Comparison of ENCODE assay signal across 24 cellular contexts in the genomic region with DNA sequence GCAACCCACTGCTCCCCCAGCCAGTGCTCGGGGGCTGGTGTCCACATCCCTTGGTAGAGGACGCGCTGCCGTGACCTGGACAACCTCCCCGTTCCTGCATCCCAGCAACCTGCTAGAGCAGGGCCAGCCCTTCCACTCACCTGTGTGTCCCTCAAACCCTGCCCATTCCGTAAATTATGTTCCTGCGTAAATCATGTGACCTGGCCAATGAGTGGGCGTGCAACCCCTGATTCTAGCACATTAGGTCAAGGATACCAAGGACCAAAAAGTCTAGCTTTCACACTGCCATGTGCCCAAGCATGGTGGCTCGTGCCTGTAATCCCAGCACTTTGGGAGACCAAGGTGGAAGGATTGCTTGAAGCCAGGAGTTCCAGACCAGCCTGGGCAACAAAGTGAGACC. TPM values are rescaled to one million over a fixed set of nuclear protein-coding genes. Genes with fewer than 3 reads are reported as not detected.
DNase-seq lines count a peak whose midpoint lies in the region; ATAC-seq and TF ChIP-seq lines count a peak whose summit lies in the region.
"Had no signal": no experiment of that assay in that cellular context is flagged by ENCODE, and none has a peak within 500 bp of the region (broad histone marks: within the 10 kb centered on the region; RNA-seq: fewer than 3 reads in every experiment).

No MANE protein-coding gene starts in this region.

- no peaks in the 10 kb centered on the region for H3F3A ChIP-seq in PC-3 (ENCODE audit: low read length, unreplicated experiment)

- H3K4me3 Mint-ChIP-seq in CD8-positive, alpha-beta T cell: no peak overlapping the region
- peak overlapping the region; percentile 66 for H3K4me3 Mint-ChIP-seq in T-helper 17 cell
- peak overlapping the region; percentile 11 for H3K4me3 Mint-ChIP-seq in central memory CD8-positive, alpha-beta T cell

- no peaks in the 10 kb centered on the region for H3K9me2 ChIP-seq in PC-3 (replicated peaks; ENCODE audit: low read length)

- no peak overlapping the region for H3K4me3 ChIP-seq in CD8-positive, alpha-beta T cell (ENCODE audit: low read depth, low read length)
- no peak overlapping the region for H3K4me3 ChIP-seq in PC-3 (ENCODE audit: low read length)
- H3K4me3 ChIP-seq in BE2C (ENCODE audit: low read depth, low read length): no peak overlapping the region
- H3K4me3 ChIP-seq: GM23248, HAP-1 had no signal

- no TSS peak for BruUV-seq in PC-3 (replicated peaks; lab: Mats Ljungman, UMichigan)

- H3K4me2 ChIP-seq in PC-3 (ENCODE audit: low read length): no peak overlapping the region

- H3K9me3 ChIP-seq in CD8-positive, alpha-beta T cell (ENCODE audit: low read length): no peaks in the 10 kb centered on the region
- H3K9me3 ChIP-seq in T-helper 17 cell (ENCODE audit: control insufficient read depth, low read length, poor library complexity, severe bottlenecking) (no peaks in the 10 kb centered on the region), PC-3 (ENCODE audit: low read length) (no peaks in the 10 kb centered on the region), BE2C (no peaks in the 10 kb centered on the region)
- H3K9me3 ChIP-seq: HAP-1 had no signal

- H4K20me1 ChIP-seq in PC-3 (ENCODE audit: low read length): no peaks in the 10 kb centered on the region

- CTCF ChIA-PET in CD8-positive, alpha-beta T cell (lab: Charles Lee): interaction anchor here (0.8 to 5.0 kb wide), 14 partner anchors 9 to 297 kb away, joined by 3 to 29 read pairs (median 11); no protein-coding TSS in a partner anchor
- CTCF ChIA-PET in PC-3 (lab: Charles Lee): no interaction called here

- peaks cover 54% of the 10 kb centered on the region for H3K36me3 Mint-ChIP-seq in CD8-positive, alpha-beta T cell
- peaks cover 5% of the 10 kb centered on the region for H3K36me3 Mint-ChIP-seq in T-helper 17 cell (ENCODE audit: low read depth)
- H3K36me3 Mint-ChIP-seq in central memory CD8-positive, alpha-beta T cell (ENCODE audit: insufficient read depth): peaks cover 55% of the 10 kb centered on the region

- no peak overlapping the region for H2AFZ ChIP-seq in PC-3 (ENCODE audit: low read length)
- H2AFZ ChIP-seq: GM23248 had no signal

- H3K27ac Mint-ChIP-seq in CD8-positive, alpha-beta T cell: peak overlapping the region; percentile 28
- peak overlapping the region; percentile 97 for H3K27ac Mint-ChIP-seq in T-helper 17 cell
- peak overlapping the region; percentile 92 for H3K27ac Mint-ChIP-seq in central memory CD8-positive, alpha-beta T cell (ENCODE audit: low read depth)

- no peaks in the 10 kb centered on the region for H3K79me2 ChIP-seq in PC-3 (ENCODE audit: low read length)

- H3K4me1 ChIP-seq in CD8-positive, alpha-beta T cell (ENCODE audit: insufficient read depth, low read length): peaks cover 17% of the 10 kb centered on the region
- H3K4me1 ChIP-seq in PC-3 (ENCODE audit: insufficient read depth, low read length) (peaks cover 26% of the 10 kb centered on the region), BE2C (peaks cover 8% of the 10 kb centered on the region)

- no peak overlapping the region for H3K9ac ChIP-seq in PC-3 (ENCODE audit: low read length)
- H3K9ac ChIP-seq: GM23248 had no signal

- POLR2A ChIA-PET in CD8-positive, alpha-beta T cell (lab: Charles Lee): interaction anchor here (0.5 to 2.4 kb wide), 7 partner anchors 8 to 225 kb away, joined by 3 to 18 read pairs (median 6); a partner anchor contains a TSS
- POLR2A ChIA-PET in PC-3 (lab: Charles Lee; ENCODE audit: unreplicated experiment): no interaction called here

- TF ChIP-seq CTCF in CD8-positive, alpha-beta T cell (IDR thresholded peaks at IDR 0.05): no peak
- no peak for TF ChIP-seq CTCF in PC-3 (conservative IDR thresholded peaks at IDR 0.05; ENCODE audit: low read depth, low read length)
- no peak for TF ChIP-seq CTCF in BE2C (IDR thresholded peaks at IDR 0.05; ENCODE audit: low read depth, low read length)

- H3K9me3 Mint-ChIP-seq in CD8-positive, alpha-beta T cell: no peaks in the 10 kb centered on the region
- H3K9me3 Mint-ChIP-seq in central memory CD8-positive, alpha-beta T cell: no peaks in the 10 kb centered on the region

- no peak overlapping the region for H3K27ac ChIP-seq in CD8-positive, alpha-beta T cell (ENCODE audit: low read depth, low read length)
- H3K27ac ChIP-seq in PC-3 (ENCODE audit: low read length): no peak overlapping the region
- H3K27ac ChIP-seq: GM23248, HL-60, RWPE1 had no signal

- H3K27me3 ChIP-seq in CD8-positive, alpha-beta T cell (ENCODE audit: insufficient read depth, low read length): no peaks in the 10 kb centered on the region
- no peaks in the 10 kb centered on the region for H3K27me3 ChIP-seq in PC-3 (ENCODE audit: low read length)
- no peaks in the 10 kb centered on the region for H3K27me3 ChIP-seq in BE2C

- H3K4me1 Mint-ChIP-seq in CD8-positive, alpha-beta T cell (ENCODE audit: low read depth): peaks cover 35% of the 10 kb centered on the region
- H3K4me1 Mint-ChIP-seq in T-helper 17 cell: peaks cover 25% of the 10 kb centered on the region
- peaks cover 28% of the 10 kb centered on the region for H3K4me1 Mint-ChIP-seq in central memory CD8-positive, alpha-beta T cell

- peaks cover 43% of the 10 kb centered on the region for H3K36me3 ChIP-seq in CD8-positive, alpha-beta T cell (ENCODE audit: insufficient read depth, low read length)
- H3K36me3 ChIP-seq in PC-3 (ENCODE audit: low read depth, low read length): no peaks in the 10 kb centered on the region
- H3K36me3 ChIP-seq in BE2C: no peaks in the 10 kb centered on the region
- H3K36me3 ChIP-seq: HAP-1 had no signal

- H3K27me3 Mint-ChIP-seq in CD8-positive, alpha-beta T cell (ENCODE audit: low read depth): no peaks in the 10 kb centered on the region
- no peaks in the 10 kb centered on the region for H3K27me3 Mint-ChIP-seq in T-helper 17 cell
- H3K27me3 Mint-ChIP-seq in central memory CD8-positive, alpha-beta T cell: no peaks in the 10 kb centered on the region

- DNase-seq in activated T-cell treated with anti-CD3 and anti-CD28 coated beads, Interleukin-2, amount 50 U/mL, for 1 hour: peak; percentile 27
- DNase-seq in activated T-cell treated with anti-CD3 and anti-CD28 coated beads, Interleukin-2, amount 50 U/mL, for 48 hours: no peak
- no peak for DNase-seq in CD8-positive, alpha-beta T cell
- DNase-seq in T-helper 17 cell (no peak), PC-3 (no peak), BE2C (no peak), DMS53 treated with DMSO at 0.1 percent for 48 hours (lab: John Stamatoyannopoulos, UW; ENCODE audit: unreplicated experiment) (no peak)
- no peak for DNase-seq in central memory CD8-positive, alpha-beta T cell (ENCODE audit: low spot score in 2 of 2)
- DNase-seq: C1 segment of cervical spinal cord, COR-L47, GF-D8, GM23248, IMR-90, Karpas-422, NCI-H1417 treated with DMSO at 0.1 percent for 48 hours, NCI-H187 treated with DMSO at 0.1 percent for 48 hours, NCI-H2227 treated with DMSO at 0.1 percent for 48 hours, NCI-H524 treated with DMSO at 0.1 percent for 48 hours, SIG-M5 had no signal

- ATAC-seq in CD8-positive, alpha-beta T cell: no peak
- no peak for ATAC-seq in T-helper 17 cell
- no peak for ATAC-seq in central memory CD8-positive, alpha-beta T cell (replicated peaks; ENCODE audit: extremely low read depth, poor library complexity, severe bottlenecking)
- ATAC-seq in PC-3: no peak

- intact Hi-C loops in CD8-positive, alpha-beta T cell (cut with DNase I, micrococcal nuclease): loop anchor here (2.0 to 5.0 kb wide), 4 partner anchors 34 to 106 kb away; a partner anchor contains a TSS
- intact Hi-C loops in PC-3 (cut with micrococcal nuclease): no loop called here

RNA-seq across cellular contexts. Expression of a gene that starts 25.7 kb away (rescaled TPM):
- 100 to 1,000 TPM; 318 to 324 TPM for total RNA-seq in CD8-positive, alpha-beta T cell
- 100 to 1,000 TPM; 310 to 362 TPM for total RNA-seq in T-helper 17 cell
- 0.11 and 0.12 TPM in 2 replicates for total RNA-seq in PC-3 (2014; rRNA removed)
- not detected for polyA plus RNA-seq in BE2C (2012; ENCODE audit: insufficient read depth, insufficient read length, low read depth)
- total RNA-seq: GM23248, HT1080, IMR-90, MCF 10A had no signal
- polyA plus RNA-seq: GM23248, IMR-90 had no signal

RNA-seq across cellular contexts. Expression of a gene that starts 33.2 kb away (rescaled TPM):
- 1 to 10 TPM; 2.1 to 2.2 TPM for total RNA-seq in CD8-positive, alpha-beta T cell
- total RNA-seq in T-helper 17 cell (1 to 10 TPM; 3.5 to 5.6 TPM), PC-3 (2014; rRNA removed) (28.9 and 34.9 TPM in 2 replicates)
- polyA plus RNA-seq in BE2C (2012; ENCODE audit: insufficient read depth, insufficient read length, low read depth): 7.4 TPM

Comparison
In these comparisons a context has a peak if more than half of its experiments do, and no peak if none do; other contexts are left out.
1. H3K27ac Mint-ChIP-seq: peak in every context shown above with its lines; median percentile 97 in T-helper 17 cell; 92 in central memory CD8-positive, alpha-beta T cell; 28 in CD8-positive, alpha-beta T cell.
2. RNA of a gene that starts 25.7 kb away (total RNA-seq): 310 to 362 TPM in T-helper 17 cell and 318 to 324 TPM in CD8-positive, alpha-beta T cell; 0.11 to 0.12 TPM in PC-3; every median in the first group is over 100 times any median in the second.